16 cellular contexts compared by ENCODE assay signal in genomic region chr6:53761036-53761435, GRCh38.
"Had no signal": no experiment of that assay in that cellular context is flagged by ENCODE, and none has a peak within 500 bp of the region (broad histone marks: within the 10 kb centered on the region; RNA-seq: fewer than 3 reads in every experiment).

No MANE protein-coding gene starts in this region.

- H2AFZ ChIP-seq: hepatocyte, parathyroid adenoma had no signal

- H3K4me2 ChIP-seq: hepatocyte had no signal

- H3K4me1 Mint-ChIP-seq: activated naive CD4-positive, alpha-beta T cell treated with anti-CD3 and anti-CD28 coated beads, Interleukin-2, amount 50 U/mL, for 24 hours; nephron had no signal

- H3K4me3 Mint-ChIP-seq: activated naive CD4-positive, alpha-beta T cell treated with anti-CD3 and anti-CD28 coated beads, Interleukin-2, amount 50 U/mL, for 24 hours; activated T-cell treated with anti-CD3 and anti-CD28 coated beads, Interleukin-2, amount 50 U/mL, for 72 hours; mesothelial cell of epicardium; nephron had no signal

- H3K9me3 ChIP-seq: left lung, sigmoid colon, tibial artery had no signal

- DNase-seq: activated CD4-positive, CD25-positive, alpha-beta regulatory T cell treated with anti-CD3 and anti-CD28 coated beads, Interleukin-2, amount 50 U/mL, for 72 hours; activated effector memory CD4-positive, alpha-beta T cell treated with anti-CD3 and anti-CD28 coated beads, Interleukin-2, amount 50 U/mL, for 16 hours; activated T-cell treated with anti-CD3 and anti-CD28 coated beads, Interleukin-2, amount 50 U/mL, for 72 hours; dorsolateral prefrontal cortex; left lung; sigmoid colon; stimulated activated naive CD4-positive, alpha-beta T cell; T-helper 2 cell; tibial artery had no signal

- H3K27ac ChIP-seq: cardiac muscle cell, dorsolateral prefrontal cortex, hepatocyte, left lung, parathyroid adenoma, sigmoid colon, tibial artery, VCaP had no signal

- H3K27ac Mint-ChIP-seq: activated naive CD4-positive, alpha-beta T cell treated with anti-CD3 and anti-CD28 coated beads, Interleukin-2, amount 50 U/mL, for 24 hours; activated T-cell treated with anti-CD3 and anti-CD28 coated beads, Interleukin-2, amount 50 U/mL, for 72 hours; mesothelial cell of epicardium; nephron had no signal

- H3K9ac ChIP-seq: parathyroid adenoma had no signal

- H3K36me3 ChIP-seq: cardiac muscle cell, left lung, sigmoid colon, tibial artery had no signal

- ATAC-seq: activated T-cell treated with anti-CD3 and anti-CD28 coated beads, Interleukin-2, amount 50 U/mL, for 72 hours; left lung had no signal

- H3K27me3 ChIP-seq: cardiac muscle cell, hepatocyte, left lung, sigmoid colon, tibial artery had no signal

- H3K4me1 ChIP-seq: left lung, parathyroid adenoma, sigmoid colon, tibial artery had no signal

- H3K9me3 Mint-ChIP-seq: activated naive CD4-positive, alpha-beta T cell treated with anti-CD3 and anti-CD28 coated beads, Interleukin-2, amount 50 U/mL, for 24 hours had no signal

- H3K4me3 ChIP-seq: cardiac muscle cell, dorsolateral prefrontal cortex, hepatocyte, left lung, sigmoid colon, tibial artery had no signal
